ENCODE assay signal across 16 cellular contexts in the genomic region with DNA sequence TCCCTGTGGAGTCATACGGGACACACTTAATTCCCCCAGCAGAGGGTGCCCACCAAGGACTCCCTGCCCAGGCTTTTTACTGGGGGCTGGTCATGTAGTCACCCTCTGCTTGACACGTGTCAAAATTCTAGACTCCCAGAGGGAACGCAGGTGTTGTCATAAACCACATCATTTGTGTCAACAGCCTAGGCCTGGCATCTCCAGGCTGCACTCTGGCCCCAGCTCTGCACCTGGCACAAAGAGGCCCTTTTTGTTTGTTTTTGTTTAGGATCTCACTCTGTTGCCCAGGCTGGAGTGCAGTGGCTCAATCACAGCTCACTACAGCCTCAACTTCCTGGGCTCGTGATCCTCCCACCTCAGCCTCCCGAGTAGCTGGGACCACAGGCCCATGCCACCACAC.
"Had no signal": no experiment of that assay in that cellular context is flagged by ENCODE, and none has a peak within 500 bp of the region (broad histone marks: within the 10 kb centered on the region; RNA-seq: fewer than 3 reads in every experiment).

No MANE protein-coding gene starts in this region.

- FAIRE-seq: colon, endothelial cell of umbilical vein, frontal cortex had no signal

- DNase-seq: activated CD4-positive, alpha-beta memory T cell treated with anti-CD3 and anti-CD28 coated beads, Interleukin-2, amount 10 ng/mL, durations not matched to agents 7 days and 5 days; activated CD4-positive, alpha-beta T cell treated with anti-CD3 and anti-CD28 coated beads, Interleukin-2, amount 10 ng/mL, durations not matched to agents 24 days and 14 days; activated effector memory CD4-positive, alpha-beta T cell treated with anti-CD3 and anti-CD28 coated beads, Interleukin-2, amount 50 U/mL, for 16 hours; activated naive CD4-positive, alpha-beta T cell treated with anti-CD3 and anti-CD28 coated beads, Interleukin-2, amount 10 ng/mL, durations not matched to agents 7 days and 5 days; amygdala; effector memory CD8-positive, alpha-beta T cell; hippocampal formation; kidney glomerular epithelial cell; left ventricle myocardium inferior; naive thymus-derived CD4-positive, alpha-beta T cell; stimulated activated CD4-positive, alpha-beta T cell treated with anti-CD3 and anti-CD28 coated beads, Interleukin-4, amount 100 ng/mL, for 1 hour; stimulated activated naive CD4-positive, alpha-beta T cell treated with Interleukin-2 at 50 U/mL for 16 hours; T-helper 2 cell had no signal
